In genomic region chr17:17824780-17825614, GRCh38 we compare ENCODE assay signal across 8 cellular contexts. TPM values are rescaled to one million over a fixed set of nuclear protein-coding genes. Genes with fewer than 3 reads are reported as not detected.
A peak's percentile ranks its signal among the peaks of the same experiment; 100 is the strongest.
DNase-seq lines count a peak whose midpoint lies in the region; ATAC-seq and TF ChIP-seq lines count a peak whose summit lies in the region.

No MANE protein-coding gene starts in this region.

- no peak for TF ChIP-seq CTCF in CD8-positive, alpha-beta T cell (IDR thresholded peaks at IDR 0.05)
- no peak for TF ChIP-seq CTCF in neural progenitor cell (IDR thresholded peaks at IDR 0.05)

- H3K4me1 ChIP-seq in CD8-positive, alpha-beta T cell (ENCODE audit: insufficient read depth, low read length): peaks cover 89% of the 10 kb centered on the region
- H3K4me1 ChIP-seq in duodenal mucosa (ENCODE audit: control insufficient read depth in 1 of 2, insufficient read depth in 2 of 2, low read length in 2 of 2) (peaks cover 64 to 68% of the 10 kb centered on the region in 2 donors), neural progenitor cell (peaks cover 41% of the 10 kb centered on the region)

- no peaks in the 10 kb centered on the region for H3K27me3 ChIP-seq in CD8-positive, alpha-beta T cell (ENCODE audit: insufficient read depth, low read length)
- H3K27me3 ChIP-seq in duodenal mucosa (ENCODE audit: control insufficient read depth in 1 of 2, insufficient read depth in 2 of 2, low read length in 2 of 2) (no peaks in the 10 kb centered on the region), neural progenitor cell (no peaks in the 10 kb centered on the region)

- peak overlapping the region; percentile 50 for H3K27ac ChIP-seq in CD8-positive, alpha-beta T cell (ENCODE audit: low read depth, low read length)
- H3K27ac ChIP-seq in duodenal mucosa (ENCODE audit: low read depth, low read length) (peak overlapping the region; percentile 77), neural progenitor cell (peak overlapping the region; percentile 89)

- H3K79me2 ChIP-seq in neural progenitor cell (ENCODE audit: low read depth): peaks cover 87% of the 10 kb centered on the region

- CTCF ChIA-PET in CD8-positive, alpha-beta T cell (lab: Charles Lee): interaction anchor here (0.6 to 2.5 kb wide), 6 partner anchors 8 to 66 kb away, joined by 3 to 8 read pairs (median 3); partner anchors contain the start of gene SREBF1

- H3K9ac ChIP-seq in duodenal mucosa (ENCODE audit: low read depth in 1 of 2, low read length in 2 of 2): peak overlapping the region; percentile 51 to 76
- H3K9ac ChIP-seq in neural progenitor cell: no peak overlapping the region

- H4K20me1 ChIP-seq in neural progenitor cell (ENCODE audit: low read depth): peaks cover 95% of the 10 kb centered on the region

- no peaks in the 10 kb centered on the region for H3K36me3 ChIP-seq in CD8-positive, alpha-beta T cell (ENCODE audit: insufficient read depth, low read length)
- H3K36me3 ChIP-seq in duodenal mucosa (ENCODE audit: control insufficient read depth in 1 of 2, insufficient read depth in 2 of 2, low read length in 2 of 2) (peaks cover 4% of the 10 kb centered on the region in 2 donors), neural progenitor cell (no peaks in the 10 kb centered on the region)

- H3K4me3 Mint-ChIP-seq in CD8-positive, alpha-beta T cell: peak overlapping the region; percentile 59
- H3K4me3 Mint-ChIP-seq in neural progenitor cell: peak overlapping the region; percentile 80

- peak overlapping the region; percentile 95 for H3K27ac Mint-ChIP-seq in CD8-positive, alpha-beta T cell
- H3K27ac Mint-ChIP-seq in neural progenitor cell: peak overlapping the region; percentile 94

- no peak overlapping the region for H3K4me3 ChIP-seq in CD8-positive, alpha-beta T cell (ENCODE audit: low read depth, low read length)
- H3K4me3 ChIP-seq in duodenal mucosa (ENCODE audit: low read depth in 1 of 2, low read length in 2 of 2) (no peak overlapping the region), neural progenitor cell (no peak overlapping the region)

- POLR2A ChIA-PET in CD8-positive, alpha-beta T cell (lab: Charles Lee): interaction anchor here (2.0 to 2.2 kb wide), 2 partner anchors 10 to 11 kb away, joined by 4 to 5 read pairs; partner anchors contain the start of gene SREBF1

- DNase-seq in CD8-positive, alpha-beta T cell: no peak
- DNase-seq in NCI-H69 (lab: John Stamatoyannopoulos, UW) (peak; percentile 16), neural progenitor cell (ENCODE audit: low spot score) (peak; percentile 42), HuH-7.5 (ENCODE audit: low spot score) (no peak), superior temporal gyrus (ENCODE audit: extremely low spot score) (no peak), SHP77 treated with DMSO at 0.1 percent for 48 hours (lab: John Stamatoyannopoulos, UW) (no peak)

- intact Hi-C loops in CD8-positive, alpha-beta T cell (cut with DNase I, micrococcal nuclease): loop anchor here (5.0 kb wide), 3 partner anchors 147 to 357 kb away; partner anchors contain the start of genes ALKBH5 (in 1 of the 2), ATPAF2 (in 1 of the 2), DRC3 (in 1 of the 2) and GID4 (in 1 of the 2)

- no peak overlapping the region for H2AFZ ChIP-seq in neural progenitor cell (replicated peaks)

- no peaks in the 10 kb centered on the region for H3K27me3 Mint-ChIP-seq in CD8-positive, alpha-beta T cell (ENCODE audit: low read depth)
- H3K27me3 Mint-ChIP-seq in neural progenitor cell (ENCODE audit: insufficient read depth, low read depth): peaks cover 3% of the 10 kb centered on the region

- ATAC-seq in CD8-positive, alpha-beta T cell: no peak
- ATAC-seq in HG02759 (IDR thresholded peaks at IDR 0.05; ENCODE audit: unreplicated experiment): no peak

- H3K36me3 Mint-ChIP-seq in CD8-positive, alpha-beta T cell: peaks cover 16% of the 10 kb centered on the region
- peaks cover 2% of the 10 kb centered on the region for H3K36me3 Mint-ChIP-seq in neural progenitor cell

- no peaks in the 10 kb centered on the region for H3K9me3 ChIP-seq in CD8-positive, alpha-beta T cell (ENCODE audit: low read length)
- H3K9me3 ChIP-seq in duodenal mucosa (ENCODE audit: control insufficient read depth in 1 of 2, low read length in 2 of 2) (no peaks in the 10 kb centered on the region), neural progenitor cell (ENCODE audit: low read depth) (no peaks in the 10 kb centered on the region)

- H3K9me3 Mint-ChIP-seq in CD8-positive, alpha-beta T cell: no peaks in the 10 kb centered on the region
- no peaks in the 10 kb centered on the region for H3K9me3 Mint-ChIP-seq in neural progenitor cell

- peaks cover 25% of the 10 kb centered on the region for H3F3A ChIP-seq in neural progenitor cell (ENCODE audit: low read depth)

- H3K4me1 Mint-ChIP-seq in CD8-positive, alpha-beta T cell (ENCODE audit: low read depth): peaks cover 84% of the 10 kb centered on the region
- peaks cover 71% of the 10 kb centered on the region for H3K4me1 Mint-ChIP-seq in neural progenitor cell

- peak overlapping the region; percentile 71 for H3K4me2 ChIP-seq in neural progenitor cell

RNA-seq across cellular contexts. Expression of gene SREBF1, which starts 11.8 kb away (rescaled TPM):
- 100 to 1,000 TPM; 401 to 412 TPM for total RNA-seq in CD8-positive, alpha-beta T cell
- total RNA-seq in neural progenitor cell (ENCODE audit: low replicate concordance): 12.7 and 41.0 TPM in 2 replicates

Comparison
In these comparisons a context has a peak if more than half of its experiments do, and no peak if none do; other contexts are left out.
1. DNase-seq: peak in NCI-H69 (single experiment) and neural progenitor cell (single experiment); none in CD8-positive, alpha-beta T cell (0 of 7), HuH-7.5 (single experiment), superior temporal gyrus (single experiment) and SHP77 treated with DMSO at 0.1 percent for 48 hours (single experiment).
2. Peak in every context shown above with its lines, with median percentiles within 50 percentile points of each other: H3K27ac ChIP-seq.